In genomic region chr11:124761301-124762021, GRCh38 we compare ENCODE assay signal across 8 cellular contexts. TPM values are rescaled to one million over a fixed set of nuclear protein-coding genes. Genes with fewer than 3 reads are reported as not detected.
DNase-seq lines count a peak whose midpoint lies in the region; ATAC-seq and TF ChIP-seq lines count a peak whose summit lies in the region.

No MANE protein-coding gene starts in this region.

- H3K4me1 ChIP-seq in OCI-LY7 (ENCODE audit: insufficient read depth, low read length, poor library complexity, severe bottlenecking): peaks cover 44% of the 10 kb centered on the region
- H3K4me1 ChIP-seq in gastroesophageal sphincter: peaks cover 0 to 69% (median 28%) of the 10 kb centered on the region in 3 donors
- H3K4me1 ChIP-seq in skeletal muscle tissue (ENCODE audit: control insufficient read depth in 3 of 3, insufficient read depth in 3 of 3, low read length in 3 of 3): peaks cover 31 to 42% (median 36%) of the 10 kb centered on the region in 3 donors

- H2AFZ ChIP-seq in OCI-LY7 (ENCODE audit: low read length): peak overlapping the region; percentile 46; the same call in 1 of the 2 replicates

- ATAC-seq in GM18511 (IDR thresholded peaks at IDR 0.05; ENCODE audit: unreplicated experiment) (peak; percentile 1), gastroesophageal sphincter (no peak), HG03520 (IDR thresholded peaks at IDR 0.05; ENCODE audit: unreplicated experiment) (no peak), GM18498 (IDR thresholded peaks at IDR 0.05; ENCODE audit: unreplicated experiment) (no peak)

- TF ChIP-seq CTCF in OCI-LY7 (conservative IDR thresholded peaks at IDR 0.05; ENCODE audit: low read length) (no peak), gastroesophageal sphincter (IDR thresholded peaks at IDR 0.05) (no peak)

- intact Hi-C loops in OCI-LY7 (cut with micrococcal nuclease; ENCODE audit: unreplicated experiment): no loop called here

- H3K27ac ChIP-seq in OCI-LY7 (ENCODE audit: low read depth, low read length, poor library complexity, severe bottlenecking): no peak overlapping the region
- peak overlapping the region; percentile 49 to 83 (median 80) for H3K27ac ChIP-seq in gastroesophageal sphincter
- peak overlapping the region; percentile 86 for H3K27ac ChIP-seq in skeletal muscle tissue (ENCODE audit: low read depth, low read length)

- POLR2A ChIA-PET in OCI-LY7 (lab: Charles Lee): interaction anchor here (1.6 kb wide), 1 partner anchor 92 kb away, joined by 3 read pairs; no protein-coding TSS in a partner anchor

- peak overlapping the region; percentile 84 for H3K4me2 ChIP-seq in OCI-LY7 (ENCODE audit: low read length)

- DNase-seq in OCI-LY7 (ENCODE audit: low spot score) (no peak), NCI-H2196 (lab: John Stamatoyannopoulos, UW; ENCODE audit: unreplicated experiment) (no peak), NAMALWA (ENCODE audit: low spot score) (no peak)

- no peak for TF ChIP-seq POLR2A in gastroesophageal sphincter (IDR thresholded peaks at IDR 0.05)

- H3K4me3 ChIP-seq in OCI-LY7 (ENCODE audit: low read depth, low read length, poor library complexity, severe bottlenecking) (peak overlapping the region; percentile 71), gastroesophageal sphincter (peak overlapping the region; percentile 39 to 58), skeletal muscle tissue (ENCODE audit: low read length in 3 of 3) (peak overlapping the region; percentile 68 to 79 (median 74))

- H3K9me2 ChIP-seq in OCI-LY7 (ENCODE audit: insufficient read depth, low read length): no peaks in the 10 kb centered on the region

- H3K27me3 ChIP-seq in gastroesophageal sphincter (peaks cover 66% of the 10 kb centered on the region), skeletal muscle tissue (ENCODE audit: control insufficient read depth in 3 of 3, insufficient read depth in 3 of 3, low read length in 3 of 3) (peaks cover 59 to 65% (median 60%) of the 10 kb centered on the region in 3 donors)

- no peaks in the 10 kb centered on the region for H4K20me1 ChIP-seq in OCI-LY7 (ENCODE audit: insufficient read depth, low read length)

- CTCF ChIA-PET in OCI-LY7 (lab: Charles Lee; ENCODE audit: unreplicated experiment): interaction anchor here (0.6 to 2.3 kb wide), 5 partner anchors 19 to 317 kb away, joined by 3 to 9 read pairs (median 4); no protein-coding TSS in a partner anchor

- no peaks in the 10 kb centered on the region for H3K9me3 ChIP-seq in OCI-LY7 (ENCODE audit: low read length)
- H3K9me3 ChIP-seq in gastroesophageal sphincter: no peaks in the 10 kb centered on the region
- no peaks in the 10 kb centered on the region for H3K9me3 ChIP-seq in skeletal muscle tissue (ENCODE audit: control insufficient read depth in 3 of 3, low read length in 3 of 3)

- 8 to 18% methylated on average over 6 to 11 of the region's 21 CpGs for WGBS in gastroesophageal sphincter (ENCODE audit: low coverage in 1 of 2), 2 donors

- H3K9ac ChIP-seq in skeletal muscle tissue (ENCODE audit: low read depth in 1 of 3, low read length in 3 of 3): peak overlapping the region; percentile 70 to 79 (median 72)

- TF ChIP-seq EP300 in gastroesophageal sphincter (IDR thresholded peaks at IDR 0.05): no peak

- H3K79me2 ChIP-seq in OCI-LY7 (ENCODE audit: insufficient read depth, low read depth, low read length): no peaks in the 10 kb centered on the region

- BruUV-seq in OCI-LY7 (replicated peaks; lab: Mats Ljungman, UMichigan): no TSS peak

- H3K36me3 ChIP-seq in OCI-LY7 (ENCODE audit: insufficient read depth, low read length) (no peaks in the 10 kb centered on the region), gastroesophageal sphincter (peaks cover 0 to 12% of the 10 kb centered on the region in 2 donors), skeletal muscle tissue (ENCODE audit: control insufficient read depth in 3 of 3, insufficient read depth in 3 of 3, low read length in 3 of 3) (peaks cover 0 to 9% (median 0%) of the 10 kb centered on the region in 3 donors)

RNA-seq across cellular contexts. Expression of gene ESAM, which starts 0.6 kb away (rescaled TPM):
- total RNA-seq in OCI-LY7 (2014; rRNA removed; shearing (Covaris generic)): 0.15 and 0.35 TPM in 2 replicates
- 0.49 and 0.83 TPM in 2 replicates for total RNA-seq in OCI-LY7 (2022)
- total RNA-seq in gastroesophageal sphincter: 10 to 100 TPM in 3 of 4 donors, 1 to 10 TPM in 1; 9.8 to 38.4 (median 22.4) TPM
- 9.4 TPM for total RNA-seq in skeletal muscle tissue

RNA-seq across cellular contexts. Expression of gene VSIG2, which starts 9.4 kb away (rescaled TPM):
- not detected in 2 replicates for total RNA-seq in OCI-LY7 (2014; rRNA removed; shearing (Covaris generic))
- total RNA-seq in OCI-LY7 (2022) (not detected in 2 replicates), gastroesophageal sphincter (1 to 10 TPM in 2 of 4 donors, under 1 TPM in 1, not detected in 1; 0.58 to 3.2 (median 1.2) TPM), skeletal muscle tissue (not detected)

RNA-seq across cellular contexts. Expression of gene NRGN, which starts 21.7 kb away (rescaled TPM):
- 3.3 and 6.8 TPM in 2 replicates for total RNA-seq in OCI-LY7 (2014; rRNA removed; shearing (Covaris generic))
- 15.3 and 16.9 TPM in 2 replicates for total RNA-seq in OCI-LY7 (2022)
- total RNA-seq in gastroesophageal sphincter: 1 to 10 TPM in 3 of 4 donors, under 1 TPM in 1; 0.66 to 2.4 (median 1.8) TPM
- total RNA-seq in skeletal muscle tissue: not detected

RNA-seq across cellular contexts. Expression of gene MSANTD2, which starts 38.7 kb away (rescaled TPM):
- total RNA-seq in OCI-LY7 (2014; rRNA removed; shearing (Covaris generic)): 17.7 and 22.1 TPM in 2 replicates
- total RNA-seq in OCI-LY7 (2022) (21.9 and 23.4 TPM in 2 replicates), gastroesophageal sphincter (10 to 100 TPM in 3 of 4 donors, 1 to 10 TPM in 1; 7.0 to 34.9 (median 13.0) TPM), skeletal muscle tissue (9.4 TPM)
